26 cellular contexts compared by ENCODE assay signal in the genomic region with DNA sequence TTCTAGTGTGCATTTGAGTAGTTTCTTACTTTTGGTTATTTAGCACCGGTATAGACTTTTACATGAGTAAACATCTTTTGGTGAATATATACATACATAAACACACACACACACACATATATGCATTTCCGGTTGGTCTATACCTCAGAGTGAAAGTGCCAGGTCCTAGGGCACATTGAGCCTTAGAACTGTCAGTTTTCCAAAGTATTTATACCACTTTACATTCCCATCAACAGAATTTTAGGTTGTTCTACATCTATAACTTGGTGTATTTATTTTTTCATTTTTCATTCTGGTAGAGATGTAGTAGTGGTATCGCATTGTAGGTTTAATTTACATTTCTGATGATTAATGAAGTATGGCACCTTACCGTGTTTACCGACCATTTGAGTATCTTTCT.
"Had no signal": no experiment of that assay in that cellular context is flagged by ENCODE, and none has a peak within 500 bp of the region (broad histone marks: within the 10 kb centered on the region; RNA-seq: fewer than 3 reads in every experiment).

No MANE protein-coding gene starts in this region.

- H3K27ac Mint-ChIP-seq: mesothelial cell of epicardium; natural killer cell treated with Interleukin-12 subunit alpha and Interleukin-12 subunit beta and Interleukin-15 and Interleukin-18, amount 100 ng/mL, for 72 hours; stimulated activated memory B cell treated with anti-CD40 and anti-IgM and Interleukin-4, amounts not matched to agents 10 μg/mL and 1 μg/mL and 100 μg/mL, for 72 hours; stimulated activated naive CD8-positive, alpha-beta T cell treated with anti-CD3 and anti-CD28 coated beads, Interleukin-15, amount 100 ng/mL, for 72 hours; type B pancreatic cell had no signal

- H3K27ac ChIP-seq: hepatocyte, left ventricle myocardium inferior, pancreas, prostate gland, sigmoid colon, tibial nerve, vagina had no signal

- H3K9me3 ChIP-seq: left ventricle myocardium inferior, pancreas, prostate gland, sigmoid colon, spleen, tibial nerve, vagina had no signal

- H3K9me3 Mint-ChIP-seq: mesothelial cell of epicardium; naive thymus-derived CD4-positive, alpha-beta T cell; natural killer cell treated with Interleukin-12 subunit alpha and Interleukin-12 subunit beta and Interleukin-15 and Interleukin-18, amount 100 ng/mL, for 72 hours; neural crest cell; stimulated activated memory B cell treated with anti-CD40 and anti-IgM and Interleukin-4, amounts not matched to agents 10 μg/mL and 1 μg/mL and 100 μg/mL, for 72 hours; stimulated activated naive CD8-positive, alpha-beta T cell treated with anti-CD3 and anti-CD28 coated beads, Interleukin-15, amount 100 ng/mL, for 72 hours; type B pancreatic cell had no signal

- DNase-seq: islet precursor cell; left ventricle myocardium inferior; mesendoderm; naive thymus-derived CD4-positive, alpha-beta T cell; nucleus accumbens; retina; sigmoid colon; small intestine; spleen; stimulated activated CD4-positive, alpha-beta T cell treated with anti-CD3 and anti-CD28 coated beads, Interleukin-4, amount 100 ng/mL, for 4 hours; stimulated activated CD8-positive, alpha-beta memory T cell treated with anti-CD3 and anti-CD28 coated beads, Interleukin-4, amount 100 ng/mL, for 48 hours; stimulated activated naive CD4-positive, alpha-beta T cell treated with Interleukin-2 at 50 U/mL for 16 hours; stimulated activated naive CD8-positive, alpha-beta T cell treated with anti-CD3 and anti-CD28 coated beads, Interleukin-15, amount 100 ng/mL, for 72 hours; substantia nigra had no signal

- H3K4me2 ChIP-seq: hepatocyte had no signal

- H3K79me2 ChIP-seq: hepatocyte had no signal

- H2AFZ ChIP-seq: hepatocyte had no signal

- H3K4me3 Mint-ChIP-seq: mesothelial cell of epicardium; naive thymus-derived CD4-positive, alpha-beta T cell; natural killer cell treated with Interleukin-12 subunit alpha and Interleukin-12 subunit beta and Interleukin-15 and Interleukin-18, amount 100 ng/mL, for 72 hours; neural crest cell; stimulated activated memory B cell treated with anti-CD40 and anti-IgM and Interleukin-4, amounts not matched to agents 10 μg/mL and 1 μg/mL and 100 μg/mL, for 72 hours; stimulated activated naive CD8-positive, alpha-beta T cell treated with anti-CD3 and anti-CD28 coated beads, Interleukin-15, amount 100 ng/mL, for 72 hours; type B pancreatic cell had no signal

- H3K27me3 ChIP-seq: hepatocyte, pancreas, sigmoid colon, spleen, tibial nerve, vagina had no signal

- H3K27me3 Mint-ChIP-seq: naive thymus-derived CD4-positive, alpha-beta T cell; natural killer cell treated with Interleukin-12 subunit alpha and Interleukin-12 subunit beta and Interleukin-15 and Interleukin-18, amount 100 ng/mL, for 72 hours; stimulated activated memory B cell treated with anti-CD40 and anti-IgM and Interleukin-4, amounts not matched to agents 10 μg/mL and 1 μg/mL and 100 μg/mL, for 72 hours; stimulated activated naive CD8-positive, alpha-beta T cell treated with anti-CD3 and anti-CD28 coated beads, Interleukin-15, amount 100 ng/mL, for 72 hours; type B pancreatic cell had no signal

- ATAC-seq: naive thymus-derived CD4-positive, alpha-beta T cell; natural killer cell treated with Interleukin-12 subunit alpha and Interleukin-12 subunit beta and Interleukin-15 and Interleukin-18, amount 100 ng/mL, for 72 hours; pancreas; right cardiac atrium; stimulated activated memory B cell treated with anti-CD40 and anti-IgM and Interleukin-4, amounts not matched to agents 10 μg/mL and 1 μg/mL and 100 μg/mL, for 72 hours; stimulated activated naive CD8-positive, alpha-beta T cell treated with anti-CD3 and anti-CD28 coated beads, Interleukin-15, amount 100 ng/mL, for 72 hours had no signal

- H3K4me3 ChIP-seq: hepatocyte, left ventricle myocardium inferior, lung, pancreas, prostate gland, sigmoid colon, spleen, tibial nerve, vagina had no signal

- H3K4me1 Mint-ChIP-seq: neural crest cell; stimulated activated memory B cell treated with anti-CD40 and anti-IgM and Interleukin-4, amounts not matched to agents 10 μg/mL and 1 μg/mL and 100 μg/mL, for 72 hours; stimulated activated naive CD8-positive, alpha-beta T cell treated with anti-CD3 and anti-CD28 coated beads, Interleukin-15, amount 100 ng/mL, for 72 hours had no signal

- H3K4me1 ChIP-seq: prostate gland, vagina had no signal

- H3K36me3 ChIP-seq: prostate gland had no signal

- FAIRE-seq: pancreas had no signal
